Comparison of ENCODE assay signal across 1 cellular context in genomic region chr17:42886283-42887176, GRCh38.
A peak's percentile ranks its signal among the peaks of the same experiment; 100 is the strongest.
TF ChIP-seq lines count a peak whose summit lies in the region.

No MANE protein-coding gene starts in this region.

TF ChIP-seq in HepG2, 621 proteins besides CTCF, POLR2A, EP300 and RAD21 (continued from another document and continues in another):
- TF ChIP-seq ZNF512B (CRISPR knock-in tag; IDR thresholded peaks at IDR 0.05; ENCODE audit: borderline replicate concordance) = peak; percentile 92; the same call in 1 of the 2 replicates
- TF ChIP-seq ETS1 (CRISPR knock-in tag; IDR thresholded peaks at IDR 0.05) = peak; percentile 72; the same call in 1 of the 2 replicates
- TF ChIP-seq TFAP4 (IDR thresholded peaks at IDR 0.05; ENCODE audit: borderline replicate concordance, low read depth) = peak; percentile 82; the same call in 1 of the 2 replicates
- TF ChIP-seq ETV5 (CRISPR knock-in tag; IDR thresholded peaks at IDR 0.05; ENCODE audit: borderline replicate concordance) = peak; percentile 22; the same call in 1 of the 2 replicates
- TF ChIP-seq ZNF616 (CRISPR knock-in tag; IDR thresholded peaks at IDR 0.05; ENCODE audit: low read depth) = peak; percentile 36; the same call in 1 of the 2 replicates
- TF ChIP-seq ZNF292 (CRISPR knock-in tag; IDR thresholded peaks at IDR 0.05; ENCODE audit: borderline replicate concordance, low read depth) = peak; percentile 98
- no peak for TF ChIP-seq CENPT (CRISPR knock-in tag; IDR thresholded peaks at IDR 0.05; ENCODE audit: low read depth)
- peak; percentile 80; the same call in 1 of the 2 replicates for TF ChIP-seq ZNF567 (CRISPR knock-in tag; IDR thresholded peaks at IDR 0.05; ENCODE audit: borderline replicate concordance)
- no peak for TF ChIP-seq ZNF720 (CRISPR knock-in tag; IDR thresholded peaks at IDR 0.05)
- TF ChIP-seq RBM22 (optimal IDR thresholded peaks at IDR 0.05; ENCODE audit: low read length) = no peak
- no peak for TF ChIP-seq HNRNPUL1 (IDR thresholded peaks at IDR 0.05; ENCODE audit: low read depth, low read length)
- TF ChIP-seq MXD4 (CRISPR knock-in tag; IDR thresholded peaks at IDR 0.05) = no peak; the same call in none of the 2 replicates
- TF ChIP-seq ZNF891 (CRISPR knock-in tag; IDR thresholded peaks at IDR 0.05) = peak; percentile 78; the same call in 1 of the 2 replicates
- TF ChIP-seq ZHX2 (IDR thresholded peaks at IDR 0.05; ENCODE audit: low read depth) = no peak
- TF ChIP-seq ZHX2 (CRISPR knock-in tag; IDR thresholded peaks at IDR 0.05; ENCODE audit: borderline replicate concordance) = no peak
- peak; percentile 63; the same call in 1 of the 2 replicates for TF ChIP-seq ZNF335 (CRISPR knock-in tag; IDR thresholded peaks at IDR 0.05)
- peak; percentile 20; the same call in 1 of the 2 replicates for TF ChIP-seq ISL2 (CRISPR knock-in tag; IDR thresholded peaks at IDR 0.05)
- TF ChIP-seq TAF15 (IDR thresholded peaks at IDR 0.05; ENCODE audit: low read depth, low read length, poor library complexity, severe bottlenecking) = no peak
- peak; percentile 50; the same call in 1 of the 2 replicates for TF ChIP-seq NKX3-1 (CRISPR knock-in tag; IDR thresholded peaks at IDR 0.05)
- peak; percentile 70; the same call in 1 of the 2 replicates for TF ChIP-seq TGIF2 (CRISPR knock-in tag; IDR thresholded peaks at IDR 0.05)
- peak; percentile 72; the same call in 1 of the 2 replicates for TF ChIP-seq ZNF619 (CRISPR knock-in tag; IDR thresholded peaks at IDR 0.05)
- TF ChIP-seq ZFP41 (CRISPR knock-in tag; IDR thresholded peaks at IDR 0.05; ENCODE audit: borderline replicate concordance) = peak; percentile 59; the same call in 1 of the 2 replicates
- no peak for TF ChIP-seq CHCHD3 (CRISPR knock-in tag; IDR thresholded peaks at IDR 0.05)
- no peak for TF ChIP-seq E2F5 (CRISPR knock-in tag; conservative IDR thresholded peaks at IDR 0.05)
- peak; percentile 92 for TF ChIP-seq NR2C2 (CRISPR knock-in tag; IDR thresholded peaks at IDR 0.05; ENCODE audit: borderline replicate concordance)
- peak; percentile 76 for TF ChIP-seq ZBTB43 (CRISPR knock-in tag; conservative IDR thresholded peaks at IDR 0.05)
- no peak for TF ChIP-seq HOXA7 (CRISPR knock-in tag; IDR thresholded peaks at IDR 0.05)
- TF ChIP-seq MYC (CRISPR knock-in tag; IDR thresholded peaks at IDR 0.05; ENCODE audit: borderline replicate concordance) = peak; percentile 88
- 0 out of 2 replicates have a peak, but pooled peaks have one; percentile 16 for TF ChIP-seq RFXANK (CRISPR knock-in tag; IDR thresholded peaks at IDR 0.05)
- TF ChIP-seq ZKSCAN1 (IDR thresholded peaks at IDR 0.05; ENCODE audit: low read length) = no peak; the same call in 1 of the 2 replicates
- TF ChIP-seq ZBTB40 (IDR thresholded peaks at IDR 0.05) = no peak
- peak; percentile 92 for TF ChIP-seq ZBTB40 (CRISPR knock-in tag; IDR thresholded peaks at IDR 0.05)
- TF ChIP-seq HNRNPH1 (optimal IDR thresholded peaks at IDR 0.05; ENCODE audit: low read depth, low read length) = no peak
- TF ChIP-seq PCBP1 (IDR thresholded peaks at IDR 0.05; ENCODE audit: borderline replicate concordance, low read depth, low read length) = no peak
- TF ChIP-seq ZNF552 (CRISPR knock-in tag; IDR thresholded peaks at IDR 0.05; ENCODE audit: borderline replicate concordance) = 0 out of 2 replicates have a peak, but pooled peaks have one; percentile 41
- no peak for TF ChIP-seq PCBP2 (optimal IDR thresholded peaks at IDR 0.05; ENCODE audit: low read depth, low read length, poor library complexity, severe bottlenecking)
- peak; percentile 71 for TF ChIP-seq ZNF644 (CRISPR knock-in tag; IDR thresholded peaks at IDR 0.05; ENCODE audit: low read depth)
- peak; percentile 83; the same call in 1 of the 2 replicates for TF ChIP-seq ZBTB3 (CRISPR knock-in tag; IDR thresholded peaks at IDR 0.05; ENCODE audit: borderline replicate concordance, low read depth)
